1 cellular context compared by ENCODE assay signal in the genomic region with DNA sequence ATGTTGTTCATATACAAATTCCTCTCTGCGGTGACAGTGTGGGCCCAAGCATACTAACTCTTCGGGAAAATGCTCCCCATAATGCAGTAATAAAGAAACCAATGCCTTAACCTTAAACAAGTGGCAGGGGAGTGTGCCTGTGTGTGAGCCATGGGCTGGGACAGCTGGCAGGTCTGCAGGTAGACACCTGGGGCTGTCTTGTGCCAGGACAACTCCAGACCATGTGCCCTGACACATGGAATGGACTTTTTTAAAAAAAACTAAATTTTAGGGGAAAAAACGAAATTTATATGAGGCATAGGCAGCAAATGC.
TF ChIP-seq lines count a peak whose summit lies in the region.

No MANE protein-coding gene starts in this region.

TF ChIP-seq in HepG2, 621 proteins besides CTCF, POLR2A, EP300 and RAD21 (continued from another document):
- TF ChIP-seq TBL1XR1 (IDR thresholded peaks at IDR 0.05; ENCODE audit: borderline replicate concordance, low read length, partially characterized antibody) (no peak), NFKB2 (CRISPR knock-in tag; IDR thresholded peaks at IDR 0.05; ENCODE audit: borderline replicate concordance) (no peak), TSC22D2 (CRISPR knock-in tag; IDR thresholded peaks at IDR 0.05; ENCODE audit: borderline replicate concordance) (no peak), NFIC (IDR thresholded peaks at IDR 0.05; ENCODE audit: low read length) (no peak), PHF21A (CRISPR knock-in tag; IDR thresholded peaks at IDR 0.05) (no peak), ZNF468 (CRISPR knock-in tag; IDR thresholded peaks at IDR 0.05) (no peak), NCOA5 (CRISPR knock-in tag; IDR thresholded peaks at IDR 0.05) (no peak), SMARCC2 (IDR thresholded peaks at IDR 0.05) (no peak), ZNF547 (CRISPR knock-in tag; IDR thresholded peaks at IDR 0.05) (no peak), ZZZ3 (CRISPR knock-in tag; IDR thresholded peaks at IDR 0.05; ENCODE audit: borderline replicate concordance) (no peak), ZNF850 (CRISPR knock-in tag; conservative IDR thresholded peaks at IDR 0.05) (no peak), ZNF75D (CRISPR knock-in tag; IDR thresholded peaks at IDR 0.05; ENCODE audit: borderline replicate concordance) (no peak), ERF (CRISPR knock-in tag; IDR thresholded peaks at IDR 0.05) (no peak), PHF20 (CRISPR knock-in tag; IDR thresholded peaks at IDR 0.05) (no peak)
- TF ChIP-seq, protein P1, sequence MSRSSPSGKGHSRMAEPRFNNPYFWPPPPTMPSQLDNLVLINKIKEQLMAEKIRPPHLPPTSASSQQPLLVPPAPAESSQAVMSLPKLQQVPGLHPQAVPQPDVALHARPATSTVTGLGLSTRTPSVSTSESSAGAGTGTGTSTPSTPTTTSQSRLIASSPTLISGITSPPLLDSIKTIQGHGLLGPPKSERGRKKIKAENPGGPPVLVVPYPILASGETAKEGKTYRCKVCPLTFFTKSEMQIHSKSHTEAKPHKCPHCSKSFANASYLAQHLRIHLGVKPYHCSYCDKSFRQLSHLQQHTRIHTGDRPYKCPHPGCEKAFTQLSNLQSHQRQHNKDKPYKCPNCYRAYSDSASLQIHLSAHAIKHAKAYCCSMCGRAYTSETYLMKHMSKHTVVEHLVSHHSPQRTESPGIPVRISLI (CRISPR knock-in tag; IDR thresholded peaks at IDR 0.05; ENCODE audit: borderline replicate concordance), result no peak
- TF ChIP-seq, protein P2, sequence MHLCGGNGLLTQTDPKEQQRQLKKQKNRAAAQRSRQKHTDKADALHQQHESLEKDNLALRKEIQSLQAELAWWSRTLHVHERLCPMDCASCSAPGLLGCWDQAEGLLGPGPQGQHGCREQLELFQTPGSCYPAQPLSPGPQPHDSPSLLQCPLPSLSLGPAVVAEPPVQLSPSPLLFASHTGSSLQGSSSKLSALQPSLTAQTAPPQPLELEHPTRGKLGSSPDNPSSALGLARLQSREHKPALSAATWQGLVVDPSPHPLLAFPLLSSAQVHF (CRISPR knock-in tag; IDR thresholded peaks at IDR 0.05), result no peak
- TF ChIP-seq, protein P3, sequence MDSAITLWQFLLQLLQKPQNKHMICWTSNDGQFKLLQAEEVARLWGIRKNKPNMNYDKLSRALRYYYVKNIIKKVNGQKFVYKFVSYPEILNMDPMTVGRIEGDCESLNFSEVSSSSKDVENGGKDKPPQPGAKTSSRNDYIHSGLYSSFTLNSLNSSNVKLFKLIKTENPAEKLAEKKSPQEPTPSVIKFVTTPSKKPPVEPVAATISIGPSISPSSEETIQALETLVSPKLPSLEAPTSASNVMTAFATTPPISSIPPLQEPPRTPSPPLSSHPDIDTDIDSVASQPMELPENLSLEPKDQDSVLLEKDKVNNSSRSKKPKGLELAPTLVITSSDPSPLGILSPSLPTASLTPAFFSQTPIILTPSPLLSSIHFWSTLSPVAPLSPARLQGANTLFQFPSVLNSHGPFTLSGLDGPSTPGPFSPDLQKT (CRISPR knock-in tag; IDR thresholded peaks at IDR 0.05; ENCODE audit: borderline replicate concordance), result no peak
TF ChIP-seq in HepG2: peak in this region for 0.
